In genomic region chr1:153796786-153797659, GRCh38 we compare ENCODE assay signal across 1 cellular context.
TF ChIP-seq lines count a peak whose summit lies in the region.

No MANE protein-coding gene starts in this region.

TF ChIP-seq in K562, 482 proteins besides CTCF, POLR2A, EP300 and RAD21 (continued from another document and continues in another):
- TF ChIP-seq ATF3 (IDR thresholded peaks at IDR 0.05): peak; percentile 13; the same call in 1 of the 2 replicates
- no peak for TF ChIP-seq ATF3 (CRISPR knock-in tag; conservative IDR thresholded peaks at IDR 0.05)
- no peak for TF ChIP-seq RBBP5 (IDR thresholded peaks at IDR 0.05; ENCODE audit: borderline replicate concordance, insufficient read depth, low read length, poor library complexity, severe bottlenecking)
- no peak for TF ChIP-seq ZNF586 (CRISPR knock-in tag; conservative IDR thresholded peaks at IDR 0.05)
- TF ChIP-seq FOXP4 (CRISPR knock-in tag; IDR thresholded peaks at IDR 0.05; ENCODE audit: borderline replicate concordance): no peak
- TF ChIP-seq SREBF2 (CRISPR knock-in tag; IDR thresholded peaks at IDR 0.05): no peak
- peak; percentile 83 for TF ChIP-seq SMC3 (conservative IDR thresholded peaks at IDR 0.05; ENCODE audit: insufficient read depth, low read depth, low read length)
- TF ChIP-seq CTBP1 (IDR thresholded peaks at IDR 0.05; ENCODE audit: borderline replicate concordance): peak; percentile 33; the same call in 1 of the 2 replicates
- TF ChIP-seq PHF21A (IDR thresholded peaks at IDR 0.05; ENCODE audit: borderline replicate concordance, low read depth): no peak
- TF ChIP-seq MAX (CRISPR knock-in tag; IDR thresholded peaks at IDR 0.05): peak; percentile 32; the same call in 1 of the 2 replicates
- TF ChIP-seq BCLAF1 (IDR thresholded peaks at IDR 0.05; ENCODE audit: borderline replicate concordance in 1 of 2, control insufficient read depth in 1 of 2, low read depth in 2 of 2, low read length in 1 of 2): no peak
- no peak for TF ChIP-seq RFX5 (IDR thresholded peaks at IDR 0.05; ENCODE audit: low read depth, low read length)
- no peak for TF ChIP-seq SNIP1 (IDR thresholded peaks at IDR 0.05; ENCODE audit: low read depth)
- TF ChIP-seq OTX1 (CRISPR knock-in tag; IDR thresholded peaks at IDR 0.05): no peak
- no peak for TF ChIP-seq BCL6 (CRISPR knock-in tag; IDR thresholded peaks at IDR 0.05)
- TF ChIP-seq KLF16 (IDR thresholded peaks at IDR 0.05): peak; percentile 57; the same call in 1 of the 2 replicates
- TF ChIP-seq MYC (IDR thresholded peaks at IDR 0.05; ENCODE audit: low read depth, low read length): 0 out of 2 replicates have a peak, but pooled peaks have one; percentile 13
- no peak for TF ChIP-seq MYC (CRISPR knock-in tag; IDR thresholded peaks at IDR 0.05; ENCODE audit: borderline replicate concordance, low read depth)
- no peak for TF ChIP-seq TAF15 (IDR thresholded peaks at IDR 0.05; ENCODE audit: low read depth, low read length)
- TF ChIP-seq MLLT1 (IDR thresholded peaks at IDR 0.05): no peak
- peak; percentile 25 for TF ChIP-seq CTCFL (IDR thresholded peaks at IDR 0.05; ENCODE audit: borderline replicate concordance, insufficient read depth, low read depth, low read length, poor library complexity, severe bottlenecking)
- TF ChIP-seq KAT8 (IDR thresholded peaks at IDR 0.05; ENCODE audit: low read depth): no peak
- TF ChIP-seq HDAC1 (IDR thresholded peaks at IDR 0.05): no peak
- 0 out of 4 replicates have a peak, but pooled peaks of 1 of the 2 experiments have one; percentile 19 for TF ChIP-seq TEAD1 (CRISPR knock-in tag; IDR thresholded peaks at IDR 0.05)
- no peak for TF ChIP-seq ZNF232 (CRISPR knock-in tag; IDR thresholded peaks at IDR 0.05)
- TF ChIP-seq IFI16 (CRISPR knock-in tag; IDR thresholded peaks at IDR 0.05): no peak
- TF ChIP-seq HCFC1 (IDR thresholded peaks at IDR 0.05; ENCODE audit: low read depth, low read length): 0 out of 2 replicates have a peak, but pooled peaks have one; percentile 16
- no peak for TF ChIP-seq PRPF4 (IDR thresholded peaks at IDR 0.05; ENCODE audit: insufficient read depth, low read depth, low read length, poor library complexity, severe bottlenecking)
- TF ChIP-seq TFAP4 (CRISPR knock-in tag; IDR thresholded peaks at IDR 0.05; ENCODE audit: borderline replicate concordance): peak; percentile 33; the same call in 1 of the 2 replicates
- TF ChIP-seq ZNF217 (CRISPR knock-in tag; IDR thresholded peaks at IDR 0.05): no peak
- TF ChIP-seq NCOA1 (IDR thresholded peaks at IDR 0.05; ENCODE audit: low read depth): no peak
- no peak for TF ChIP-seq ZNF445 (CRISPR knock-in tag; IDR thresholded peaks at IDR 0.05; ENCODE audit: low read depth)
- peak; percentile 96 for TF ChIP-seq MBD1 (CRISPR knock-in tag; IDR thresholded peaks at IDR 0.05)
- no peak for TF ChIP-seq CBX8 (IDR thresholded peaks at IDR 0.05; ENCODE audit: borderline replicate concordance, extremely low read depth, low read depth, low read length, poor library complexity, severe bottlenecking)
- TF ChIP-seq DEAF1 (CRISPR knock-in tag; IDR thresholded peaks at IDR 0.05): peak; percentile 50
- no peak for TF ChIP-seq NRF1 (conservative IDR thresholded peaks at IDR 0.05 in 1 of 2, IDR thresholded peaks at IDR 0.05 in 1 of 2)
- TF ChIP-seq L3MBTL2 (IDR thresholded peaks at IDR 0.05): 0 out of 2 replicates have a peak, but pooled peaks have one; percentile 15
- TF ChIP-seq RCOR1 (IDR thresholded peaks at IDR 0.05; ENCODE audit: borderline replicate concordance in 1 of 2, low read depth in 2 of 2, low read length in 2 of 2): peak in 1 of 2 experiments; percentile 18; a peak in 1 of 4 replicates
- TF ChIP-seq ZNF324 (CRISPR knock-in tag; IDR thresholded peaks at IDR 0.05): no peak
- no peak for TF ChIP-seq TFE3 (CRISPR knock-in tag; IDR thresholded peaks at IDR 0.05)
- TF ChIP-seq ZNF408 (CRISPR knock-in tag; IDR thresholded peaks at IDR 0.05; ENCODE audit: low read depth): no peak
- TF ChIP-seq GATA2 (CRISPR knock-in tag; IDR thresholded peaks at IDR 0.05): no peak
- TF ChIP-seq E2F4 (CRISPR knock-in tag; IDR thresholded peaks at IDR 0.05; ENCODE audit: low read depth): no peak
- TF ChIP-seq TAF7 (tag; IDR thresholded peaks at IDR 0.05): no peak
- no peak for TF ChIP-seq CREB1 (IDR thresholded peaks at IDR 0.05)
- TF ChIP-seq CREB1 (CRISPR knock-in tag; IDR thresholded peaks at IDR 0.05): no peak
